Comparison of ENCODE assay signal across 1 cellular context in the genomic region with DNA sequence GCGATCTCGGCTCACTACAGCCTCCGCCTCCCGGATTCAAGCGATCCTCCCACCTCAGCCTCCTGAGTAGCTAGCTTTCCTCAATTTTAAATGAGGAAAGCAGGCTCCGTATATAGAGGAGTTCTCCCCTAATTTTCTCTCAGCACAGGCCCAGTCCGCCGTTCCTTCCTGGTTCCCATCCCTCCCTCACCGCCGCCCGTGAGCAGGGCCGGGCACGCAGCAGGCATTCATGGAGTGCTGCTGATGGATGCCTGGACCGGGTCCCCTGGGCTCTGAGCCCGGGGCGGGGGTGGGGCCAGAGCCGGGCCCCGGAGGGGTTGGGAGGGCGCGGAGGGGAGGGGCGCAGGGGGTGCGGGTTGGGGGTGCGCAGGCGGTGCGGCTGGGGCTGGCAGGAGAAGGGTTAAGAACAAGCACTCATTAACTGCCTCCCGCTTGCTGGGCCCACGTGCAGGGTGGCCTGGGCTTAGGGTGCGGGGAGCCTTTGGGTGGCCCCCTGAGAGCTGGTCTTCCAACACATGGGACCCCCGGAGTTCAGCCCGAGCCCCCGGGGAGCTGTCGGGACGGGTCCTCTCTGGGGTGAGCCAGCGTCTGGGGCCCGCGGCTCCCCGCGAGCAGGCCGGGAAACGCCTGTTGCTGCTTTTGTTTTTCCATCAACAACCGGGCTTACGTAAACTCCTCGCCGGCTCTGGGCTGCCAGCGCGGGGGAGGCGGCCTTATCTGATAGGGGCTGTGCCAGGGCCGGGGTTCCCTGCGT.
A peak's percentile ranks its signal among the peaks of the same experiment; 100 is the strongest.
TF ChIP-seq lines count a peak whose summit lies in the region.

No MANE protein-coding gene starts in this region.

TF ChIP-seq in HEK293, 187 proteins besides CTCF, POLR2A, EP300 and RAD21 (continued from another document):
- TF ChIP-seq PRDM4 (tag by site-specific recombination; IDR thresholded peaks at IDR 0.05) = 0 out of 2 replicates have a peak, but pooled peaks have one; percentile 18
- no peak for TF ChIP-seq ZNF785 (tag by site-specific recombination; IDR thresholded peaks at IDR 0.05)
- peak; percentile 78 for TF ChIP-seq ZNF335 (tag by site-specific recombination; conservative IDR thresholded peaks at IDR 0.05)
- peak; percentile 71 for TF ChIP-seq ZXDB (tag by site-specific recombination; IDR thresholded peaks at IDR 0.05)
- no peak for TF ChIP-seq ZSCAN5A (tag by site-specific recombination; IDR thresholded peaks at IDR 0.05)
- TF ChIP-seq OSR2 (tag by site-specific recombination; IDR thresholded peaks at IDR 0.05) = 0 out of 2 replicates have a peak, but pooled peaks have one; percentile 11
- peak; percentile 38 for TF ChIP-seq ZBTB26 (tag by site-specific recombination; optimal IDR thresholded peaks at IDR 0.05)
- peak; percentile 99 for TF ChIP-seq SCRT2 (tag by site-specific recombination; IDR thresholded peaks at IDR 0.05)
- peak; percentile 29; the same call in 1 of the 2 replicates for TF ChIP-seq ZNF660 (tag by site-specific recombination; IDR thresholded peaks at IDR 0.05)
- peak; percentile 94 for TF ChIP-seq GLIS1 (tag by site-specific recombination; IDR thresholded peaks at IDR 0.05)
- peak; percentile 83 for TF ChIP-seq ZFP69B (tag by site-specific recombination; IDR thresholded peaks at IDR 0.05)
- TF ChIP-seq, protein P1, sequence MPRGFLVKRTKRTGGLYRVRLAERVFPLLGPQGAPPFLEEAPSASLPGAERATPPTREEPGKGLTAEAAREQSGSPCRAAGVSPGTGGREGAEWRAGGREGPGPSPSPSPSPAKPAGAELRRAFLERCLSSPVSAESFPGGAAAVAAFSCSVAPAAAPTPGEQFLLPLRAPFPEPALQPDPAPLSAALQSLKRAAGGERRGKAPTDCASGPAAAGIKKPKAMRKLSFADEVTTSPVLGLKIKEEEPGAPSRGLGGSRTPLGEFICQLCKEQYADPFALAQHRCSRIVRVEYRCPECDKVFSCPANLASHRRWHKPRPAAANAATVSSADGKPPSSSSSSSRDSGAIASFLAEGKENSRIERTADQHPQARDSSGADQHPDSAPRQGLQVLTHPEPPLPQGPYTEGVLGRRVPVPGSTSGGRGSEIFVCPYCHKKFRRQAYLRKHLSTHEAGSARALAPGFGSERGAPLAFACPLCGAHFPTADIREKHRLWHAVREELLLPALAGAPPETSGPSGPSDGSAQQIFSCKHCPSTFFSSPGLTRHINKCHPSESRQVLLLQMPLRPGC (tag by site-specific recombination; IDR thresholded peaks at IDR 0.05) = peak; percentile 26; the same call in 1 of the 2 replicates
- 0 out of 2 replicates have a peak, but pooled peaks have one; percentile 24 for TF ChIP-seq ZNF843 (tag by site-specific recombination; IDR thresholded peaks at IDR 0.05)
- no peak for TF ChIP-seq PRDM2 (tag by site-specific recombination; IDR thresholded peaks at IDR 0.05; ENCODE audit: borderline replicate concordance)
- TF ChIP-seq ZNF24 (tag by site-specific recombination; IDR thresholded peaks at IDR 0.05) = peak; percentile 25; the same call in 1 of the 2 replicates
- 0 out of 2 replicates have a peak, but pooled peaks have one; percentile 42 for TF ChIP-seq ZNF398 (tag by site-specific recombination; IDR thresholded peaks at IDR 0.05)
- TF ChIP-seq ZNF48 (tag by site-specific recombination; IDR thresholded peaks at IDR 0.05) = no peak
- peak; percentile 66 for TF ChIP-seq SP7 (tag by site-specific recombination; IDR thresholded peaks at IDR 0.05)
- TF ChIP-seq PATZ1 (tag by site-specific recombination; IDR thresholded peaks at IDR 0.05) = peak; percentile 90; the same call in 1 of the 2 replicates
- no peak for TF ChIP-seq ZNF571 (tag by site-specific recombination; IDR thresholded peaks at IDR 0.05)
- peak; percentile 88; the same call in 1 of the 2 replicates for TF ChIP-seq ZFHX2 (tag by site-specific recombination; conservative IDR thresholded peaks at IDR 0.05)
- TF ChIP-seq HIC1 (tag by site-specific recombination; IDR thresholded peaks at IDR 0.05) = peak; percentile 43
- no peak for TF ChIP-seq MZF1 (tag by site-specific recombination; IDR thresholded peaks at IDR 0.05; ENCODE audit: borderline replicate concordance)
- TF ChIP-seq ZBTB20 (tag by site-specific recombination; IDR thresholded peaks at IDR 0.05) = peak; percentile 92
- TF ChIP-seq WT1 (tag by site-specific recombination; IDR thresholded peaks at IDR 0.05) = peak; percentile 75
